Comparison of ENCODE assay signal across 22 cellular contexts in genomic region chr9:113931140-113931539, GRCh38. TPM values are rescaled to one million over a fixed set of nuclear protein-coding genes. Genes with fewer than 3 reads are reported as not detected.
A peak's percentile ranks its signal among the peaks of the same experiment; 100 is the strongest.
DNase-seq lines count a peak whose midpoint lies in the region; ATAC-seq and TF ChIP-seq lines count a peak whose summit lies in the region.
"Had no signal": no experiment of that assay in that cellular context is flagged by ENCODE, and none has a peak within 500 bp of the region (broad histone marks: within the 10 kb centered on the region; RNA-seq: fewer than 3 reads in every experiment).

No MANE protein-coding gene starts in this region.

- DNase-seq in DMS 273 treated with DMSO at 0.1 percent for 48 hours (lab: John Stamatoyannopoulos, UW) (peak; percentile 75), NCI-H524 (lab: John Stamatoyannopoulos, UW) (peak; percentile 77 to 92), ecto neural progenitor cell (ENCODE audit: low spot score) (peak; percentile 26), left lobe of liver (ENCODE audit: low spot score) (peak; percentile 23), kidney glomerular epithelial cell (lab: John Stamatoyannopoulos, UW) (no peak), dorsolateral prefrontal cortex (no peak)
- DNase-seq: DMS79, H7, NCI-H1417 treated with DMSO at 0.1 percent for 48 hours, NCI-H1930, NCI-H446 treated with DMSO at 0.1 percent for 48 hours, NCI-H748 treated with DMSO at 0.1 percent for 48 hours, OCI-M1, SIG-M5 had no signal

- intact Hi-C loops in dorsolateral prefrontal cortex (cut with DNase I), result no loop called here

- ATAC-seq in left lobe of liver (no peak), GM21717 (IDR thresholded peaks at IDR 0.05; ENCODE audit: unreplicated experiment) (no peak), HG03159 (IDR thresholded peaks at IDR 0.05; ENCODE audit: unreplicated experiment) (no peak)
- ATAC-seq: A549; CD8-positive, alpha-beta T cell; SK-N-SH treated with all-trans-retinoic acid at 6 μM for 48 hours had no signal

- TF ChIP-seq CTCF in dorsolateral prefrontal cortex (IDR thresholded peaks at IDR 0.05 in 54 of 56, conservative IDR thresholded peaks at IDR 0.05 in 2 of 56; ENCODE audit: low read depth in 1 of 56, partially characterized antibody in 56 of 56), result no peak

- H3K27me3 ChIP-seq in dorsolateral prefrontal cortex, result no peaks in the 10 kb centered on the region
- H3K27me3 ChIP-seq: BLaER1 had no signal

- no peak overlapping the region for H3K4me3 ChIP-seq in dorsolateral prefrontal cortex
- H3K4me3 ChIP-seq: A549, BLaER1 had no signal

- no peak overlapping the region for H3K27ac ChIP-seq in dorsolateral prefrontal cortex
- H3K27ac ChIP-seq: A549, BLaER1, HL-60, RWPE1 had no signal

RNA-seq across cellular contexts. Expression of gene ZNF618, which starts 55.0 kb away (rescaled TPM):
- total RNA-seq in left lobe of liver (5.7 TPM), dorsolateral prefrontal cortex (10 to 100 TPM in 3 of 120 experiments, 1 to 10 TPM in 117; 3.2 to 10.5 (median 6.8) TPM)

Comparison
In these comparisons a context has a peak if more than half of its experiments do, and no peak if none do; other contexts are left out.
1. DNase-seq: peak in DMS 273 treated with DMSO at 0.1 percent for 48 hours (single experiment), NCI-H524 (2 of 2), ecto neural progenitor cell (single experiment) and left lobe of liver (single experiment); none in kidney glomerular epithelial cell (single experiment) and dorsolateral prefrontal cortex (0 of 10).